ENCODE assay signal across 1 cellular context in the genomic region with DNA sequence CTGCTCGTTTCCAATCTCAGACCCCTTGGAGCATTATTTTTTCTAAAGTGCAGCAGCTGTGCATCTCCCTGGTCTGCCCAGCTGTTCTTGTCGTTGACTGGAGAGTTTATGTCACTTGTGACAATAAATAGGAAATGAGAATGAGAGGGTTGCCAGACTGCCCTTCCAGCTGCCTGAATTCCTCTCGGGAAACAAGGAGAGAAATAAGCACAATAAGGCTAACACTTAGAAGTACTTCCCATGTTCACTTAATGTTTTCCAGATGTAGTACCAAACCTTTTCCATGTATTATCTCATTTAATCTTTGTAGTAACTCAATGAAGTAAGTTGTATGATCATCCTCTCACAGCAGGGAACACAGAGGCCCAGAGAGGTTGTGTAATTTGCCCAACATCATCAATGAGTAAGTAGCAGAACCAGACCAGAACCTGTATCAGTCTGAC.
TF ChIP-seq lines count a peak whose summit lies in the region.

No MANE protein-coding gene starts in this region.

TF ChIP-seq in IMR-90, 13 proteins besides CTCF, POLR2A, EP300 and RAD21:
- TF ChIP-seq RCOR1 (IDR thresholded peaks at IDR 0.05; ENCODE audit: insufficient replicate concordance, low read length) (no peak), RFX5 (IDR thresholded peaks at IDR 0.05; ENCODE audit: low read depth, low read length) (no peak), CEBPB (IDR thresholded peaks at IDR 0.05; ENCODE audit: low read depth, low read length) (peak; percentile 56; the same call in 1 of the 2 replicates), FOS (IDR thresholded peaks at IDR 0.05; ENCODE audit: low read depth, low read length) (no peak), BHLHE40 (IDR thresholded peaks at IDR 0.05; ENCODE audit: low read depth, low read length) (no peak), MAFK (IDR thresholded peaks at IDR 0.05; ENCODE audit: low read depth, low read length) (no peak)
TF ChIP-seq in IMR-90: peak in this region for 1.
